In genomic region chr6:7140631-7141366, GRCh38 we compare ENCODE assay signal across 8 cellular contexts. TPM values are rescaled to one million over a fixed set of nuclear protein-coding genes. Genes with fewer than 3 reads are reported as not detected.
DNase-seq lines count a peak whose midpoint lies in the region; ATAC-seq and TF ChIP-seq lines count a peak whose summit lies in the region.

No MANE protein-coding gene starts in this region.

- no peak for TF ChIP-seq CTCF in CD8-positive, alpha-beta T cell (IDR thresholded peaks at IDR 0.05)
- TF ChIP-seq CTCF in PC-3 (conservative IDR thresholded peaks at IDR 0.05; ENCODE audit: low read depth, low read length) (no peak), esophagus squamous epithelium (IDR thresholded peaks at IDR 0.05) (no peak)

- peak overlapping the region; percentile 89 for H3K4me3 Mint-ChIP-seq in CD8-positive, alpha-beta T cell

- intact Hi-C loops in CD8-positive, alpha-beta T cell (cut with DNase I, micrococcal nuclease), result loop anchor here (1.0 to 10.0 kb wide), 4 partner anchors 32 to 254 kb away; partner anchors contain the start of gene RREB1 (in 1 of the 2)
- intact Hi-C loops in PC-3 (cut with micrococcal nuclease) (loop anchor here (5.0 kb wide), 2 partner anchors 33 to 453 kb away; partner anchors contain the start of gene RREB1), esophagus squamous epithelium (cut with DNase I) (no loop called here)

- H3K9me2 ChIP-seq in PC-3 (replicated peaks; ENCODE audit: low read length), result no peaks in the 10 kb centered on the region

- H3K36me3 Mint-ChIP-seq in CD8-positive, alpha-beta T cell, result no peaks in the 10 kb centered on the region

- H3K27me3 ChIP-seq in CD8-positive, alpha-beta T cell (ENCODE audit: insufficient read depth, low read length), result no peaks in the 10 kb centered on the region
- H3K27me3 ChIP-seq in PC-3 (ENCODE audit: low read length) (no peaks in the 10 kb centered on the region), esophagus squamous epithelium (no peaks in the 10 kb centered on the region)

- BruUV-seq in PC-3 (replicated peaks; lab: Mats Ljungman, UMichigan), result no TSS peak

- 9 to 16% methylated on average over 10 to 12 of the region's 66 CpGs for WGBS in esophagus squamous epithelium, 2 donors

- CTCF ChIA-PET in CD8-positive, alpha-beta T cell (lab: Charles Lee), result interaction anchor here (1.1 to 2.3 kb wide), 3 partner anchors 11 to 102 kb away, joined by 3 to 6 read pairs (median 3); no protein-coding TSS in a partner anchor
- CTCF ChIA-PET in PC-3 (lab: Charles Lee), result no interaction called here

- peak in 2 of 4 donors; percentile 70 to 75 for TF ChIP-seq POLR2A in esophagus squamous epithelium (IDR thresholded peaks at IDR 0.05)

- POLR2A ChIA-PET in CD8-positive, alpha-beta T cell (lab: Charles Lee), result interaction anchor here (0.6 to 1.5 kb wide), 5 partner anchors 8 to 33 kb away, joined by 3 to 5 read pairs (median 4); partner anchors contain the start of gene RREB1
- POLR2A ChIA-PET in PC-3 (lab: Charles Lee; ENCODE audit: unreplicated experiment), result no interaction called here

- H3K4me3 ChIP-seq in CD8-positive, alpha-beta T cell (ENCODE audit: low read depth, low read length), result peak overlapping the region; percentile 73
- H3K4me3 ChIP-seq in PC-3 (ENCODE audit: low read length) (peak overlapping the region; percentile 74), esophagus squamous epithelium (peak overlapping the region; percentile 67 to 77 (median 72))

- H3K79me2 ChIP-seq in PC-3 (ENCODE audit: low read length), result peaks cover 98% of the 10 kb centered on the region

- peak overlapping the region; percentile 91 for H3K27ac Mint-ChIP-seq in CD8-positive, alpha-beta T cell

- peaks cover 70% of the 10 kb centered on the region for H3K4me1 Mint-ChIP-seq in CD8-positive, alpha-beta T cell (ENCODE audit: low read depth)

- ATAC-seq in CD8-positive, alpha-beta T cell, result peak; percentile 82
- ATAC-seq in GM19452 (IDR thresholded peaks at IDR 0.05; ENCODE audit: unreplicated experiment), result peak; percentile 51
- ATAC-seq in HG03571 (IDR thresholded peaks at IDR 0.05; ENCODE audit: unreplicated experiment), result peak; percentile 46
- ATAC-seq in PC-3, result peak; percentile 83

- H3K27ac ChIP-seq in CD8-positive, alpha-beta T cell (ENCODE audit: low read depth, low read length), result peak overlapping the region; percentile 64
- peak overlapping the region; percentile 71 for H3K27ac ChIP-seq in PC-3 (ENCODE audit: low read length)
- H3K27ac ChIP-seq in esophagus squamous epithelium, result peak overlapping the region; percentile 94 to 98 (median 96)

- peak overlapping the region; percentile 84 for H3K9ac ChIP-seq in PC-3 (ENCODE audit: low read length)

- H3K36me3 ChIP-seq in CD8-positive, alpha-beta T cell (ENCODE audit: insufficient read depth, low read length), result no peaks in the 10 kb centered on the region
- H3K36me3 ChIP-seq in PC-3 (ENCODE audit: low read depth, low read length) (no peaks in the 10 kb centered on the region), esophagus squamous epithelium (no peaks in the 10 kb centered on the region)

- H3K9me3 Mint-ChIP-seq in CD8-positive, alpha-beta T cell, result no peaks in the 10 kb centered on the region

- no peaks in the 10 kb centered on the region for H3K27me3 Mint-ChIP-seq in CD8-positive, alpha-beta T cell (ENCODE audit: low read depth)

- H3F3A ChIP-seq in PC-3 (ENCODE audit: low read length, unreplicated experiment), result no peaks in the 10 kb centered on the region

- no peaks in the 10 kb centered on the region for H3K9me3 ChIP-seq in CD8-positive, alpha-beta T cell (ENCODE audit: low read length)
- H3K9me3 ChIP-seq in PC-3 (ENCODE audit: low read length) (no peaks in the 10 kb centered on the region), esophagus squamous epithelium (no peaks in the 10 kb centered on the region)

- H3K4me1 ChIP-seq in CD8-positive, alpha-beta T cell (ENCODE audit: insufficient read depth, low read length), result peaks cover 62% of the 10 kb centered on the region
- H3K4me1 ChIP-seq in PC-3 (ENCODE audit: insufficient read depth, low read length), result peaks cover 52% of the 10 kb centered on the region
- peaks cover 48 to 97% (median 62%) of the 10 kb centered on the region in 3 donors for H3K4me1 ChIP-seq in esophagus squamous epithelium

- H2AFZ ChIP-seq in PC-3 (ENCODE audit: low read length), result peak overlapping the region; percentile 68

- DNase-seq in CD8-positive, alpha-beta T cell, result peak; percentile 56 to 84 (median 78)
- peak; percentile 68 for DNase-seq in PC-3
- peak; percentile 67 for DNase-seq in activated T-helper 1 cell treated with Interleukin-2 at 50 U/mL for 16 hours (ENCODE audit: low read depth)
- peak; percentile 28 for DNase-seq in esophagus squamous epithelium (lab: John Stamatoyannopoulos, UW)
- DNase-seq in myocyte (ENCODE audit: low read depth), result peak; percentile 87
- DNase-seq in stimulated activated CD8-positive, alpha-beta memory T cell treated with anti-CD3 and anti-CD28 coated beads, Interleukin-7, amount 100 ng/mL, for 4 hours (ENCODE audit: low read depth in 2 of 2), result peak; percentile 50 to 74

- H3K4me2 ChIP-seq in PC-3 (ENCODE audit: low read length), result peak overlapping the region; percentile 93

- H4K20me1 ChIP-seq in PC-3 (ENCODE audit: low read length), result peaks cover 3% of the 10 kb centered on the region; the same call in 1 of the 2 replicates

RNA-seq across cellular contexts. Expression of gene RREB1, which starts 33.0 kb away (rescaled TPM):
- 10 to 100 TPM; 47.1 to 52.4 TPM for total RNA-seq in CD8-positive, alpha-beta T cell
- total RNA-seq in PC-3 (2014; rRNA removed) (26.0 and 31.8 TPM in 2 replicates), esophagus squamous epithelium (10 to 100 TPM; 41.7 to 79.6 (median 57.5) TPM), myocyte (19.6 and 26.4 TPM in 2 replicates)
- polyA plus RNA-seq in myocyte (2012), result 8.0 TPM

Comparison
In these comparisons a context has a peak if more than half of its experiments do, and no peak if none do; other contexts are left out.
1. Peak in every context shown above with its lines: DNase-seq, ATAC-seq, H3K4me3 ChIP-seq and H3K27ac ChIP-seq.
2. DNase-seq: peak in every context shown above with its lines; median percentile 87 in myocyte; 78 in CD8-positive, alpha-beta T cell; 68 in PC-3; 67 in activated T-helper 1 cell treated with Interleukin-2 at 50 U/mL for 16 hours; 62 in stimulated activated CD8-positive, alpha-beta memory T cell treated with anti-CD3 and anti-CD28 coated beads, Interleukin-7, amount 100 ng/mL, for 4 hours; 28 in esophagus squamous epithelium.